In the genomic region with DNA sequence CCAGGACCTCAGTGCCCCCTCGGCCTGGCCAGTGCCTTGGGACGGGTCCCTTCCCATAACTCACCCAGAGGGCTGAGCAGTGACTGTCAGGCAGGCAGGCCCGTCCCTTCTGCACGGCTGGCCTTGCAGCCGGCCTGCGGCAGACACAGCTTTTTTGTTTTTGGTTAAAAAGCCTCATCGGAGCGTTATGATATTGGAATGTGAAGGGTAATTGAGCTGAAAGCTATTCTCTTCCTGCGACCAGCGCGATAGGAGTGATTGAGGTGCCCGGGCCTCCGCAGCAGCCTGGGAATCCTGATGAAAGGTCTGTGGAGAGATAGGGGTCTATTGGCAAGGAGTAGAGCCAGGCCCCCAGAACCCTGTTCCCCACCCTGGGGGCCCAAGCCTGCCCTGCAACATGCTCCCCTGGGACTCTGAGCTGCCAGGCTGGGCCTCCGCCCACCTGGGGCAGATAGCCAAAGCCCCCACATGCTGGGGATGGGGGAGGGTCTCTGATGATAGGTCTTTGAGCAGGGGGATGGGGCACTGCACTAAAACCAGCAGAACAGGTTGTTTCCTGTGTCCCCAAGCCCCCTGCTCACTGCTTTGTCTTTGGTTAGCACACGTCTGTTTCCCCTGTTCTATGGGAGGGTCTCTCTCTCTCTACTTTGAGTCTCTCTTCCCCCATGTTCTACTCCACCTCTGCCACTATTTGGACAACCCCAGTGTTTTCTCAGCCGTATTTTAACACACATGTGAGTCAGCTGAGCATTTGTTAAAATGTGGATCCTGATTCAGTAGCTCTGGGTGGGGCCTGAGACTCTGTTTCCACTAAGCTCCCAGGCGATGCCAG, we compare ENCODE assay signal across 1 cellular context.
TF ChIP-seq lines count a peak whose summit lies in the region.

No MANE protein-coding gene starts in this region.

TF ChIP-seq in GM23338, 12 proteins besides CTCF, POLR2A, EP300 and RAD21:
- TF ChIP-seq, protein P1, sequence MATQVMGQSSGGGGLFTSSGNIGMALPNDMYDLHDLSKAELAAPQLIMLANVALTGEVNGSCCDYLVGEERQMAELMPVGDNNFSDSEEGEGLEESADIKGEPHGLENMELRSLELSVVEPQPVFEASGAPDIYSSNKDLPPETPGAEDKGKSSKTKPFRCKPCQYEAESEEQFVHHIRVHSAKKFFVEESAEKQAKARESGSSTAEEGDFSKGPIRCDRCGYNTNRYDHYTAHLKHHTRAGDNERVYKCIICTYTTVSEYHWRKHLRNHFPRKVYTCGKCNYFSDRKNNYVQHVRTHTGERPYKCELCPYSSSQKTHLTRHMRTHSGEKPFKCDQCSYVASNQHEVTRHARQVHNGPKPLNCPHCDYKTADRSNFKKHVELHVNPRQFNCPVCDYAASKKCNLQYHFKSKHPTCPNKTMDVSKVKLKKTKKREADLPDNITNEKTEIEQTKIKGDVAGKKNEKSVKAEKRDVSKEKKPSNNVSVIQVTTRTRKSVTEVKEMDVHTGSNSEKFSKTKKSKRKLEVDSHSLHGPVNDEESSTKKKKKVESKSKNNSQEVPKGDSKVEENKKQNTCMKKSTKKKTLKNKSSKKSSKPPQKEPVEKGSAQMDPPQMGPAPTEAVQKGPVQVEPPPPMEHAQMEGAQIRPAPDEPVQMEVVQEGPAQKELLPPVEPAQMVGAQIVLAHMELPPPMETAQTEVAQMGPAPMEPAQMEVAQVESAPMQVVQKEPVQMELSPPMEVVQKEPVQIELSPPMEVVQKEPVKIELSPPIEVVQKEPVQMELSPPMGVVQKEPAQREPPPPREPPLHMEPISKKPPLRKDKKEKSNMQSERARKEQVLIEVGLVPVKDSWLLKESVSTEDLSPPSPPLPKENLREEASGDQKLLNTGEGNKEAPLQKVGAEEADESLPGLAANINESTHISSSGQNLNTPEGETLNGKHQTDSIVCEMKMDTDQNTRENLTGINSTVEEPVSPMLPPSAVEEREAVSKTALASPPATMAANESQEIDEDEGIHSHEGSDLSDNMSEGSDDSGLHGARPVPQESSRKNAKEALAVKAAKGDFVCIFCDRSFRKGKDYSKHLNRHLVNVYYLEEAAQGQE (IDR thresholded peaks at IDR 0.05; ENCODE audit: unreplicated experiment) = no peak
- TF ChIP-seq, protein P2, sequence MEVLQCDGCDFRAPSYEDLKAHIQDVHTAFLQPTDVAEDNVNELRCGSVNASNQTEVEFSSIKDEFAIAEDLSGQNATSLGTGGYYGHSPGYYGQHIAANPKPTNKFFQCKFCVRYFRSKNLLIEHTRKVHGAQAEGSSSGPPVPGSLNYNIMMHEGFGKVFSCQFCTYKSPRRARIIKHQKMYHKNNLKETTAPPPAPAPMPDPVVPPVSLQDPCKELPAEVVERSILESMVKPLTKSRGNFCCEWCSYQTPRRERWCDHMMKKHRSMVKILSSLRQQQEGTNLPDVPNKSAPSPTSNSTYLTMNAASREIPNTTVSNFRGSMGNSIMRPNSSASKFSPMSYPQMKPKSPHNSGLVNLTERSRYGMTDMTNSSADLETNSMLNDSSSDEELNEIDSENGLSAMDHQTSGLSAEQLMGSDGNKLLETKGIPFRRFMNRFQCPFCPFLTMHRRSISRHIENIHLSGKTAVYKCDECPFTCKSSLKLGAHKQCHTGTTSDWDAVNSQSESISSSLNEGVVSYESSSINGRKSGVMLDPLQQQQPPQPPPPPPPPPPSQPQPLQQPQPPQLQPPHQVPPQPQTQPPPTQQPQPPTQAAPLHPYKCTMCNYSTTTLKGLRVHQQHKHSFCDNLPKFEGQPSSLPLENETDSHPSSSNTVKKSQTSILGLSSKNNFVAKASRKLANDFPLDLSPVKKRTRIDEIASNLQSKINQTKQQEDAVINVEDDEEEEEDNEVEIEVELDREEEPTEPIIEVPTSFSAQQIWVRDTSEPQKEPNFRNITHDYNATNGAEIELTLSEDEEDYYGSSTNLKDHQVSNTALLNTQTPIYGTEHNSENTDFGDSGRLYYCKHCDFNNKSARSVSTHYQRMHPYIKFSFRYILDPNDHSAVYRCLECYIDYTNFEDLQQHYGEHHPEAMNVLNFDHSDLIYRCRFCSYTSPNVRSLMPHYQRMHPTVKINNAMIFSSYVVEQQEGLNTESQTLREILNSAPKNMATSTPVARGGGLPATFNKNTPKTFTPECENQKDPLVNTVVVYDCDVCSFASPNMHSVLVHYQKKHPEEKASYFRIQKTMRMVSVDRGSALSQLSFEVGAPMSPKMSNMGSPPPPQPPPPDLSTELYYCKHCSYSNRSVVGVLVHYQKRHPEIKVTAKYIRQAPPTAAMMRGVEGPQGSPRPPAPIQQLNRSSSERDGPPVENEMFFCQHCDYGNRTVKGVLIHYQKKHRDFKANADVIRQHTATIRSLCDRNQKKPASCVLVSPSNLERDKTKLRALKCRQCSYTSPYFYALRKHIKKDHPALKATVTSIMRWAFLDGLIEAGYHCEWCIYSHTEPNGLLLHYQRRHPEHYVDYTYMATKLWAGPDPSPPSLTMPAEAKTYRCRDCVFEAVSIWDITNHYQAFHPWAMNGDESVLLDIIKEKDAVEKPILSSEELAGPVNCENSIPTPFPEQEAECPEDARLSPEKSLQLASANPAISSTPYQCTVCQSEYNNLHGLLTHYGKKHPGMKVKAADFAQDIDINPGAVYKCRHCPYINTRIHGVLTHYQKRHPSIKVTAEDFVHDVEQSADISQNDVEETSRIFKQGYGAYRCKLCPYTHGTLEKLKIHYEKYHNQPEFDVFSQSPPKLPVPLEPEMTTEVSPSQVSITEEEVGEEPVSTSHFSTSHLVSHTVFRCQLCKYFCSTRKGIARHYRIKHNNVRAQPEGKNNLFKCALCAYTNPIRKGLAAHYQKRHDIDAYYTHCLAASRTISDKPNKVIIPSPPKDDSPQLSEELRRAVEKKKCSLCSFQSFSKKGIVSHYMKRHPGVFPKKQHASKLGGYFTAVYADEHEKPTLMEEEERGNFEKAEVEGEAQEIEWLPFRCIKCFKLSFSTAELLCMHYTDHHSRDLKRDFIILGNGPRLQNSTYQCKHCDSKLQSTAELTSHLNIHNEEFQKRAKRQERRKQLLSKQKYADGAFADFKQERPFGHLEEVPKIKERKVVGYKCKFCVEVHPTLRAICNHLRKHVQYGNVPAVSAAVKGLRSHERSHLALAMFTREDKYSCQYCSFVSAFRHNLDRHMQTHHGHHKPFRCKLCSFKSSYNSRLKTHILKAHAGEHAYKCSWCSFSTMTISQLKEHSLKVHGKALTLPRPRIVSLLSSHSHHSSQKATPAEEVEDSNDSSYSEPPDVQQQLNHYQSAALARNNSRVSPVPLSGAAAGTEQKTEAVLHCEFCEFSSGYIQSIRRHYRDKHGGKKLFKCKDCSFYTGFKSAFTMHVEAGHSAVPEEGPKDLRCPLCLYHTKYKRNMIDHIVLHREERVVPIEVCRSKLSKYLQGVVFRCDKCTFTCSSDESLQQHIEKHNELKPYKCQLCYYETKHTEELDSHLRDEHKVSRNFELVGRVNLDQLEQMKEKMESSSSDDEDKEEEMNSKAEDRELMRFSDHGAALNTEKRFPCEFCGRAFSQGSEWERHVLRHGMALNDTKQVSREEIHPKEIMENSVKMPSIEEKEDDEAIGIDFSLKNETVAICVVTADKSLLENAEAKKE (CRISPR knock-in tag; IDR thresholded peaks at IDR 0.05) = no peak
- TF ChIP-seq EZH2 (IDR thresholded peaks at IDR 0.05; ENCODE audit: low read depth, unreplicated experiment) = no peak
- TF ChIP-seq JUNB (IDR thresholded peaks at IDR 0.05; ENCODE audit: unreplicated experiment) = no peak
- TF ChIP-seq STAT1 (IDR thresholded peaks at IDR 0.05; ENCODE audit: unreplicated experiment) = no peak
- TF ChIP-seq ETS1 (IDR thresholded peaks at IDR 0.05) = no peak
- no peak for TF ChIP-seq POLR2AphosphoS5 (IDR thresholded peaks at IDR 0.05; ENCODE audit: low read depth)
- no peak for TF ChIP-seq CREB1 (CRISPR knock-in tag; IDR thresholded peaks at IDR 0.05; ENCODE audit: low read depth)
- no peak for TF ChIP-seq ZNF331 (CRISPR knock-in tag; IDR thresholded peaks at IDR 0.05; ENCODE audit: low read depth)
- no peak for TF ChIP-seq NANOG (IDR thresholded peaks at IDR 0.05; ENCODE audit: borderline replicate concordance)
- TF ChIP-seq ZNF114 (CRISPR knock-in tag; IDR thresholded peaks at IDR 0.05) = no peak
- TF ChIP-seq EZH2phosphoT487 (IDR thresholded peaks at IDR 0.05; ENCODE audit: unreplicated experiment) = no peak
